ENCODE assay signal across 15 cellular contexts in genomic region chr16:80174416-80174815, GRCh38.
DNase-seq lines count a peak whose midpoint lies in the region; ATAC-seq and TF ChIP-seq lines count a peak whose summit lies in the region.
"Had no signal": no experiment of that assay in that cellular context is flagged by ENCODE, and none has a peak within 500 bp of the region (broad histone marks: within the 10 kb centered on the region; RNA-seq: fewer than 3 reads in every experiment).

No MANE protein-coding gene starts in this region.

- no peak for TF ChIP-seq CTCF in RWPE2 (IDR thresholded peaks at IDR 0.05; ENCODE audit: poor library complexity, severe bottlenecking)
- no peak for TF ChIP-seq CTCF in glutamatergic neuron (IDR thresholded peaks at IDR 0.05; ENCODE audit: partially characterized antibody, unreplicated experiment)

- no peak overlapping the region for H4K8ac ChIP-seq in trophoblast cell (ENCODE audit: low read depth, low read length)

- H3K36me3 ChIP-seq in RWPE2 (ENCODE audit: low read depth): no peaks in the 10 kb centered on the region
- H3K36me3 ChIP-seq in trophoblast cell (ENCODE audit: control insufficient read depth in 1 of 2, insufficient read depth in 2 of 2, low read length in 2 of 2): no peaks in the 10 kb centered on the region
- H3K36me3 ChIP-seq: suprapubic skin had no signal

- H3K4me2 ChIP-seq in trophoblast cell (ENCODE audit: low read length): no peak overlapping the region
- H3K4me2 ChIP-seq: KMS-11 had no signal

- H3K4me3 ChIP-seq in RWPE2 (ENCODE audit: severe bottlenecking): no peak overlapping the region
- H3K4me3 ChIP-seq in trophoblast cell (ENCODE audit: low read depth, low read length): no peak overlapping the region
- H3K4me3 ChIP-seq: suprapubic skin had no signal

- no peaks in the 10 kb centered on the region for H3K27me3 ChIP-seq in RWPE2 (ENCODE audit: insufficient read depth, poor library complexity, severe bottlenecking)
- H3K27me3 ChIP-seq in trophoblast cell (ENCODE audit: insufficient read depth, low read length): no peaks in the 10 kb centered on the region
- H3K27me3 ChIP-seq: suprapubic skin had no signal

- WGBS in trophoblast cell (ENCODE audit: extremely low coverage, insufficient coverage, insufficient read length): no CpG with 5 or more reads among the region's 2 CpGs

- H2AK5ac ChIP-seq in trophoblast cell (ENCODE audit: low read length): no peak overlapping the region

- no peaks in the 10 kb centered on the region for H3K79me2 ChIP-seq in trophoblast cell (ENCODE audit: control insufficient read depth, insufficient read depth, low read length, poor library complexity)

- peak overlapping the region; percentile 66 for H3K27ac ChIP-seq in RWPE2 (ENCODE audit: poor library complexity, severe bottlenecking)
- no peak overlapping the region for H3K27ac ChIP-seq in trophoblast cell (ENCODE audit: low read depth, low read length)
- H3K27ac ChIP-seq: KMS-11, suprapubic skin had no signal

- H3K9ac ChIP-seq in trophoblast cell (ENCODE audit: low read length): no peak overlapping the region
- H3K9ac ChIP-seq: KMS-11 had no signal

- peak; percentile 76 for ATAC-seq in RWPE2 (ENCODE audit: low read depth)
- ATAC-seq: right cardiac atrium had no signal

- H4K91ac ChIP-seq in trophoblast cell (ENCODE audit: low read depth, low read length): no peak overlapping the region

- H3K9me3 ChIP-seq in RWPE2 (ENCODE audit: severe bottlenecking) (no peaks in the 10 kb centered on the region), trophoblast cell (ENCODE audit: insufficient read depth, low read depth, low read length) (no peaks in the 10 kb centered on the region)
- H3K9me3 ChIP-seq: suprapubic skin had no signal

- no peaks in the 10 kb centered on the region for H3K9me3 Mint-ChIP-seq in glutamatergic neuron (ENCODE audit: unreplicated experiment)
- no peaks in the 10 kb centered on the region for H3K9me3 Mint-ChIP-seq in activated T-helper 1 cell treated with anti-CD3 and anti-CD28 coated beads, Interleukin-12 subunit alpha, Interleukin-12 subunit beta, Interleukin-2, Interleukin-4 antibody, amounts not matched to agents 30 ng/mL and 10 ng/mL and 1 ng/mL, durations not matched to agents 14 hours and 24 hours and 36 hours

- no peak overlapping the region for H3K4me3 Mint-ChIP-seq in glutamatergic neuron (ENCODE audit: unreplicated experiment)
- H3K4me3 Mint-ChIP-seq in activated T-helper 1 cell treated with anti-CD3 and anti-CD28 coated beads, Interleukin-12 subunit alpha, Interleukin-12 subunit beta, Interleukin-2, Interleukin-4 antibody, amounts not matched to agents 30 ng/mL and 10 ng/mL and 1 ng/mL, durations not matched to agents 14 hours and 24 hours and 36 hours: no peak overlapping the region

- H3K4ac ChIP-seq in trophoblast cell (ENCODE audit: low read depth, low read length): no peak overlapping the region

- H3K4me1 Mint-ChIP-seq in glutamatergic neuron (ENCODE audit: low read depth, unreplicated experiment): peaks cover 2% of the 10 kb centered on the region
- H3K4me1 Mint-ChIP-seq in activated T-helper 1 cell treated with anti-CD3 and anti-CD28 coated beads, Interleukin-12 subunit alpha, Interleukin-12 subunit beta, Interleukin-2, Interleukin-4 antibody, amounts not matched to agents 30 ng/mL and 10 ng/mL and 1 ng/mL, durations not matched to agents 14 hours and 24 hours and 36 hours (ENCODE audit: low read depth): no peaks in the 10 kb centered on the region

- H2BK120ac ChIP-seq in trophoblast cell (ENCODE audit: insufficient read depth, low read length, poor library complexity): no peak overlapping the region

- H3K4me1 ChIP-seq in RWPE2 (ENCODE audit: insufficient read depth, poor library complexity, severe bottlenecking) (peaks cover 26% of the 10 kb centered on the region), trophoblast cell (ENCODE audit: control insufficient read depth in 1 of 2, insufficient read depth in 2 of 2, low read length in 2 of 2) (no peaks in the 10 kb centered on the region)
- H3K4me1 ChIP-seq: suprapubic skin had no signal

- no peak overlapping the region for H3K14ac ChIP-seq in trophoblast cell (ENCODE audit: low read length)

- no peaks in the 10 kb centered on the region for H3K79me1 ChIP-seq in trophoblast cell (ENCODE audit: low read length)

- H3K23ac ChIP-seq in trophoblast cell (ENCODE audit: low read length): no peak overlapping the region

- DNase-seq in ELR (ENCODE audit: low read depth) (peak; percentile 93), RWPE2 (ENCODE audit: low spot score) (no peak), fibroblast of peridontal ligament (ENCODE audit: extremely low read depth) (peak; percentile 94), trophoblast cell (peak; percentile 27 to 89), glutamatergic neuron (no peak), D341Med (ENCODE audit: low spot score) (no peak), islet precursor cell (no peak)
- no peak for DNase-seq in activated T-helper 1 cell treated with anti-CD3 and anti-CD28 coated beads, Interleukin-12 subunit alpha, Interleukin-12 subunit beta, Interleukin-2, Interleukin-4 antibody, amounts not matched to agents 30 ng/mL and 10 ng/mL and 1 ng/mL, durations not matched to agents 14 hours and 24 hours and 36 hours (ENCODE audit: low spot score)
- DNase-seq: effector memory CD4-positive, alpha-beta T cell; NCI-H2171 treated with DMSO at 0.1 percent for 48 hours; OCI-M1; right cardiac atrium; T-helper 9 cell had no signal

- no peak overlapping the region for H2BK5ac ChIP-seq in trophoblast cell (ENCODE audit: low read depth, low read length, poor library complexity)

- H2BK12ac ChIP-seq in trophoblast cell (ENCODE audit: low read length): no peak overlapping the region

- H4K12ac ChIP-seq in trophoblast cell (ENCODE audit: low read depth, low read length): no peak overlapping the region

- H2AFZ ChIP-seq in trophoblast cell (ENCODE audit: insufficient read depth, low read length, poor library complexity): no peak overlapping the region

- intact Hi-C loops in activated T-helper 1 cell treated with anti-CD3 and anti-CD28 coated beads, Interleukin-12 subunit alpha, Interleukin-12 subunit beta, Interleukin-2, Interleukin-4 antibody, amounts not matched to agents 30 ng/mL and 10 ng/mL and 1 ng/mL, durations not matched to agents 14 hours and 24 hours and 36 hours (cut with micrococcal nuclease): no loop called here

- no peaks in the 10 kb centered on the region for H3K27me3 Mint-ChIP-seq in glutamatergic neuron (ENCODE audit: unreplicated experiment)
- peaks cover 4% of the 10 kb centered on the region for H3K27me3 Mint-ChIP-seq in activated T-helper 1 cell treated with anti-CD3 and anti-CD28 coated beads, Interleukin-12 subunit alpha, Interleukin-12 subunit beta, Interleukin-2, Interleukin-4 antibody, amounts not matched to agents 30 ng/mL and 10 ng/mL and 1 ng/mL, durations not matched to agents 14 hours and 24 hours and 36 hours (ENCODE audit: insufficient read depth)

- H3K36me3 Mint-ChIP-seq in glutamatergic neuron (ENCODE audit: unreplicated experiment): no peaks in the 10 kb centered on the region
- H3K36me3 Mint-ChIP-seq in activated T-helper 1 cell treated with anti-CD3 and anti-CD28 coated beads, Interleukin-12 subunit alpha, Interleukin-12 subunit beta, Interleukin-2, Interleukin-4 antibody, amounts not matched to agents 30 ng/mL and 10 ng/mL and 1 ng/mL, durations not matched to agents 14 hours and 24 hours and 36 hours (ENCODE audit: low read depth): no peaks in the 10 kb centered on the region

- H3K27ac Mint-ChIP-seq in glutamatergic neuron (ENCODE audit: unreplicated experiment): no peak overlapping the region
- no peak overlapping the region for H3K27ac Mint-ChIP-seq in activated T-helper 1 cell treated with anti-CD3 and anti-CD28 coated beads, Interleukin-12 subunit alpha, Interleukin-12 subunit beta, Interleukin-2, Interleukin-4 antibody, amounts not matched to agents 30 ng/mL and 10 ng/mL and 1 ng/mL, durations not matched to agents 14 hours and 24 hours and 36 hours

- no peak overlapping the region for H3K18ac ChIP-seq in trophoblast cell (ENCODE audit: low read length)

Comparison
In these comparisons a context has a peak if more than half of its experiments do, and no peak if none do; other contexts are left out.
1. DNase-seq: peak in ELR (single experiment), fibroblast of peridontal ligament (single experiment) and trophoblast cell (2 of 2); none in RWPE2 (single experiment), glutamatergic neuron (single experiment), activated T-helper 1 cell treated with anti-CD3 and anti-CD28 coated beads, Interleukin-12 subunit alpha, Interleukin-12 subunit beta, Interleukin-2, Interleukin-4 antibody, amounts not matched to agents 30 ng/mL and 10 ng/mL and 1 ng/mL, durations not matched to agents 14 hours and 24 hours and 36 hours (single experiment), D341Med (single experiment) and islet precursor cell (single experiment).